8 cellular contexts compared by ENCODE assay signal in the genomic region with DNA sequence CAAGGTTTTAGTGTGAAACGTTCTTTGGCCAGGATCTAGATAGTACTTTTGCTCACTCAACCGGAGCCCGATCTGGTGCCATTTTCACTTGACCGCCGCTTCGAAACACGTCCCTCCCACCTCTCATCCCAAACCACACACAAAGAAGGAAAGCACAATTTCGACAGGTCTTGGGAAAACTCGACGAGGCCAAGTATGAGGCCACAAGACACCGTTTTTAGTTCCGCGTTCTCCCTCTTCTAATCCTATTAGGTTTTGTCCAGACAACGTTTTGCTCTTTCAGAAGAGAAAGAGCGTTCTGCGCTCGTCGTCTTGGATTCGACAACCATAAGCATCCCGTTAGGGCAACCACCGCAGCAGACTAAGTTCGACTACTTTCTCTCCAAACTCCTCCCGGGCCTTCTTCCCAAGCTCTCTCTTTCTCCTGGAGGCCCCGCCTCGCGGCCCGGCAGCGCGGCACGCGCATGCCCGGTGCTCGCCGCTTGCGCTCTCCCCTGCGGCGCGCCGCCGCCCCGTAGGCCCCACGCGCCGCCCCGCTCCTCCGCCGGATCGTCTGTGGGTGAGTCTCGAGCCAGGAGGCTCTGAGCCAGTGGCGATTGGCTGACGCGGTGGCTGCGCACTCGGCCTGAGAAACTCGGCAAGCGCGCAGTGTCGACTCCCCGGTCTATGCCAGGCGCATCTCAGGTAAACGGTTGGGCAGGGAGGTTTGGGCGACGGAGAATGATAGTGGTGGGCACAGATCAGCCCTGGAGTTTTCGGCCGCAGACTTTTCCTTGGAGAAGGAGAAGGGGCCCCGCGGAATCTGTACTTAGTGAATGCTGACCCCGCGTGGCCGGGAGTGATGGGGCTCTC. TPM values are rescaled to one million over a fixed set of nuclear protein-coding genes. Genes with fewer than 3 reads are reported as not detected.
A peak's percentile ranks its signal among the peaks of the same experiment; 100 is the strongest.
DNase-seq lines count a peak whose midpoint lies in the region; ATAC-seq and TF ChIP-seq lines count a peak whose summit lies in the region.

A gene with protein sequence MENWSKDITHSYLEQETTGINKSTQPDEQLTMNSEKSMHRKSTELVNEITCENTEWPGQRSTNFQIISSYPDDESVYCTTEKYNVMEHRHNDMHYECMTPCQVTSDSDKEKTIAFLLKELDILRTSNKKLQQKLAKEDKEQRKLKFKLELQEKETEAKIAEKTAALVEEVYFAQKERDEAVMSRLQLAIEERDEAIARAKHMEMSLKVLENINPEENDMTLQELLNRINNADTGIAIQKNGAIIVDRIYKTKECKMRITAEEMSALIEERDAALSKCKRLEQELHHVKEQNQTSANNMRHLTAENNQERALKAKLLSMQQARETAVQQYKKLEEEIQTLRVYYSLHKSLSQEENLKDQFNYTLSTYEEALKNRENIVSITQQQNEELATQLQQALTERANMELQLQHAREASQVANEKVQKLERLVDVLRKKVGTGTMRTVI (plus strand): TSS at position 517 of the 852 bp plus-strand sequence. CDS start 49,952 bp downstream, outside the sequence.

- H3K36me3 ChIP-seq in HUES6 (ENCODE audit: control insufficient read depth, insufficient read depth, low read length) (no peaks in the 10 kb centered on the region), RWPE2 (ENCODE audit: low read depth) (no peaks in the 10 kb centered on the region)

- DNase-seq in CD1c-positive myeloid dendritic cell (ENCODE audit: extremely low spot score) (peak; percentile 4), RWPE2 (ENCODE audit: low spot score) (peak; percentile 91), cerebellar cortex (ENCODE audit: low spot score) (peak; percentile 59), iPS-NIHi11 (ENCODE audit: low spot score) (peak; percentile 88), sciatic nerve (ENCODE audit: low spot score) (peak; percentile 88), KBM-7 (no peak)
- DNase-seq in effector CD8-positive, alpha-beta T cell (lab: John Stamatoyannopoulos, UW) = no peak

- in situ Hi-C loops in KBM-7 (cut with MboI; ENCODE audit: low pct_unique_long_range_greater_than_20kb, low sequenced_read_pairs) = no loop called here

- H3K9me3 ChIP-seq in HUES6 (ENCODE audit: control insufficient read depth, insufficient read depth, low read depth, low read length) (no peaks in the 10 kb centered on the region), RWPE2 (ENCODE audit: severe bottlenecking) (no peaks in the 10 kb centered on the region)

- H3K27ac ChIP-seq in HUES6 (ENCODE audit: low read depth, low read length) (peak within 1 kb of the TSS; percentile 39; the same call in 1 of the 2 replicates), RWPE2 (ENCODE audit: poor library complexity, severe bottlenecking) (peak within 1 kb of the TSS; percentile 77)

- ATAC-seq in RWPE2 (ENCODE audit: low read depth) (peak; percentile 89), sciatic nerve (peak; percentile 99)

- peaks cover 4% of the 10 kb centered on the region; the same call in 1 of the 2 replicates for H3K4me1 ChIP-seq in HUES6 (ENCODE audit: control insufficient read depth, insufficient read depth, low read length)
- peaks cover 32% of the 10 kb centered on the region for H3K4me1 ChIP-seq in RWPE2 (ENCODE audit: insufficient read depth, poor library complexity, severe bottlenecking)

- peak; percentile 73 for TF ChIP-seq CTCF in RWPE2 (IDR thresholded peaks at IDR 0.05; ENCODE audit: poor library complexity, severe bottlenecking)

- H3K4me3 ChIP-seq in HUES6 (ENCODE audit: low read depth, low read length) = peak within 1 kb of the TSS; percentile 91
- H3K4me3 ChIP-seq in RWPE2 (ENCODE audit: severe bottlenecking) = peak within 1 kb of the TSS; percentile 59

- peak within 1 kb of the TSS; percentile 83 for H3K9ac ChIP-seq in HUES6 (ENCODE audit: low read length)

- no peaks in the 10 kb centered on the region for H3K27me3 ChIP-seq in HUES6 (ENCODE audit: control insufficient read depth, insufficient read depth, low read length)
- H3K27me3 ChIP-seq in RWPE2 (ENCODE audit: insufficient read depth, poor library complexity, severe bottlenecking) = no peaks in the 10 kb centered on the region

- intact Hi-C loops in sciatic nerve (cut with DNase I) = no loop called here

RNA-seq across cellular contexts. Expression of the gene that starts here (rescaled TPM):
- 25.8 TPM for total RNA-seq in sciatic nerve

Comparison
In these comparisons a context has a peak if more than half of its experiments do, and no peak if none do; other contexts are left out.
1. DNase-seq: peak in CD1c-positive myeloid dendritic cell (single experiment), RWPE2 (single experiment), cerebellar cortex (single experiment), iPS-NIHi11 (single experiment) and sciatic nerve (single experiment); none in effector CD8-positive, alpha-beta T cell (single experiment) and KBM-7 (single experiment).